Comparison of ENCODE assay signal across 14 cellular contexts in genomic region chr15:70533931-70534742, GRCh38.
DNase-seq lines count a peak whose midpoint lies in the region; ATAC-seq and TF ChIP-seq lines count a peak whose summit lies in the region.
"Had no signal": no experiment of that assay in that cellular context is flagged by ENCODE, and none has a peak within 500 bp of the region (broad histone marks: within the 10 kb centered on the region; RNA-seq: fewer than 3 reads in every experiment).

No MANE protein-coding gene starts in this region.

- H3K4me1 ChIP-seq in CD4-positive, CD25-positive, alpha-beta regulatory T cell (ENCODE audit: control insufficient read depth, insufficient read depth, low read length, poor library complexity, severe bottlenecking), result peaks cover 37% of the 10 kb centered on the region
- H3K4me1 ChIP-seq in heart right ventricle, result peaks cover 0 to 23% (median 0%) of the 10 kb centered on the region in 9 donors

- H3K4me3 ChIP-seq in CD4-positive, CD25-positive, alpha-beta regulatory T cell (ENCODE audit: low read depth, low read length), result peak overlapping the region; percentile 54
- peak overlapping the region in 1 of 10 donors; percentile 27 for H3K4me3 ChIP-seq in heart right ventricle
- H3K4me3 ChIP-seq: MG63, PC-9, thoracic aorta had no signal

- H3K4me3 Mint-ChIP-seq in CD4-positive, CD25-positive, alpha-beta regulatory T cell, result peak overlapping the region; percentile 84 to 88 (median 86)
- peak overlapping the region; percentile 80 for H3K4me3 Mint-ChIP-seq in activated CD8-positive, alpha-beta T cell treated with anti-CD3 and anti-CD28 coated beads, Interleukin-2, amount 10 ng/mL, durations not matched to agents 7 days and 5 days
- H3K4me3 Mint-ChIP-seq in memory B cell, result peak overlapping the region; percentile 58

- POLR2A ChIA-PET in activated CD8-positive, alpha-beta T cell treated with anti-CD3 and anti-CD28 coated beads, Interleukin-2, amount 10 ng/mL, durations not matched to agents 7 days and 5 days (lab: Charles Lee), result interaction anchor here (0.7 to 1.6 kb wide), 6 partner anchors 8 to 435 kb away, joined by 3 to 5 read pairs (median 4); no protein-coding TSS in a partner anchor

- TF ChIP-seq CTCF in heart right ventricle (IDR thresholded peaks at IDR 0.05), result no peak

- peak overlapping the region; percentile 85 to 87 (median 87) for H3K27ac Mint-ChIP-seq in CD4-positive, CD25-positive, alpha-beta regulatory T cell
- peak overlapping the region; percentile 96 for H3K27ac Mint-ChIP-seq in activated CD8-positive, alpha-beta T cell treated with anti-CD3 and anti-CD28 coated beads, Interleukin-2, amount 10 ng/mL, durations not matched to agents 7 days and 5 days
- H3K27ac Mint-ChIP-seq in memory B cell, result no peak overlapping the region

- H3K27me3 Mint-ChIP-seq in CD4-positive, CD25-positive, alpha-beta regulatory T cell, result peaks cover 10% of the 10 kb centered on the region
- H3K27me3 Mint-ChIP-seq in activated CD8-positive, alpha-beta T cell treated with anti-CD3 and anti-CD28 coated beads, Interleukin-2, amount 10 ng/mL, durations not matched to agents 7 days and 5 days (ENCODE audit: low read depth), result peaks cover 5% of the 10 kb centered on the region
- H3K27me3 Mint-ChIP-seq in memory B cell, result peaks cover 18% of the 10 kb centered on the region

- H3K36me3 ChIP-seq in CD4-positive, CD25-positive, alpha-beta regulatory T cell (ENCODE audit: control insufficient read depth, insufficient read depth, low read length), result no peaks in the 10 kb centered on the region
- H3K36me3 ChIP-seq in heart right ventricle, result no peaks in the 10 kb centered on the region
- H3K36me3 ChIP-seq: MG63, thoracic aorta had no signal

- no peak overlapping the region for H3K27ac ChIP-seq in CD4-positive, CD25-positive, alpha-beta regulatory T cell (ENCODE audit: insufficient read depth, low read length, poor library complexity, severe bottlenecking)
- H3K27ac ChIP-seq in heart right ventricle, result peak overlapping the region in 1 of 10 donors; percentile 46
- H3K27ac ChIP-seq: epithelial cell of prostate, PC-9, thoracic aorta had no signal

- DNase-seq in CD4-positive, CD25-positive, alpha-beta regulatory T cell, result no peak
- DNase-seq in GM04503 (ENCODE audit: low read depth), result peak; percentile 18
- no peak for DNase-seq in activated CD8-positive, alpha-beta T cell treated with anti-CD3 and anti-CD28 coated beads, Interleukin-2, amount 10 ng/mL, durations not matched to agents 7 days and 5 days
- DNase-seq in memory B cell (ENCODE audit: low spot score in 2 of 2), result no peak
- DNase-seq in heart right ventricle, result no peak
- DNase-seq: GOT3, hippocampal formation, MG63, PC-9, T-helper 9 cell had no signal

- WGBS in heart right ventricle, 2 donors, result 50 to 53% methylated on average over 4 of the region's 4 CpGs

- no peaks in the 10 kb centered on the region for H3K36me3 Mint-ChIP-seq in CD4-positive, CD25-positive, alpha-beta regulatory T cell
- H3K36me3 Mint-ChIP-seq in activated CD8-positive, alpha-beta T cell treated with anti-CD3 and anti-CD28 coated beads, Interleukin-2, amount 10 ng/mL, durations not matched to agents 7 days and 5 days (ENCODE audit: low read depth), result no peaks in the 10 kb centered on the region
- peaks cover 3% of the 10 kb centered on the region for H3K36me3 Mint-ChIP-seq in memory B cell

- no peak for ATAC-seq in CD4-positive, CD25-positive, alpha-beta regulatory T cell (ENCODE audit: low read depth in 2 of 2)
- ATAC-seq in activated CD8-positive, alpha-beta T cell treated with anti-CD3 and anti-CD28 coated beads, Interleukin-2, amount 10 ng/mL, durations not matched to agents 7 days and 5 days, result no peak
- no peak for ATAC-seq in memory B cell (ENCODE audit: low read depth)
- ATAC-seq in heart right ventricle, result no peak
- no peak for ATAC-seq in GM21723 (IDR thresholded peaks at IDR 0.05; ENCODE audit: unreplicated experiment)
- ATAC-seq in HG02852 (IDR thresholded peaks at IDR 0.05; ENCODE audit: unreplicated experiment), result no peak

- peaks cover 11 to 78% (median 42%) of the 10 kb centered on the region in 4 donors for H3K4me1 Mint-ChIP-seq in CD4-positive, CD25-positive, alpha-beta regulatory T cell
- peaks cover 58% of the 10 kb centered on the region for H3K4me1 Mint-ChIP-seq in activated CD8-positive, alpha-beta T cell treated with anti-CD3 and anti-CD28 coated beads, Interleukin-2, amount 10 ng/mL, durations not matched to agents 7 days and 5 days (ENCODE audit: low read depth)
- peaks cover 25% of the 10 kb centered on the region for H3K4me1 Mint-ChIP-seq in memory B cell

- intact Hi-C loops in heart right ventricle (cut with DNase I), result no loop called here

- no peaks in the 10 kb centered on the region for H3K27me3 ChIP-seq in CD4-positive, CD25-positive, alpha-beta regulatory T cell (ENCODE audit: control insufficient read depth, insufficient read depth, low read length)
- peaks cover 0 to 30% (median 6%) of the 10 kb centered on the region in 7 donors for H3K27me3 ChIP-seq in heart right ventricle
- H3K27me3 ChIP-seq: MG63 had no signal

- CTCF ChIA-PET in activated CD8-positive, alpha-beta T cell treated with anti-CD3 and anti-CD28 coated beads, Interleukin-2, amount 10 ng/mL, durations not matched to agents 7 days and 5 days (lab: Charles Lee), result interaction anchor here (1.3 to 2.9 kb wide), 11 partner anchors 12 to 435 kb away, joined by 3 to 13 read pairs (median 6); no protein-coding TSS in a partner anchor

- peaks cover 0 to 4% (median 0%) of the 10 kb centered on the region in 7 donors for H3K9me3 Mint-ChIP-seq in CD4-positive, CD25-positive, alpha-beta regulatory T cell
- H3K9me3 Mint-ChIP-seq in activated CD8-positive, alpha-beta T cell treated with anti-CD3 and anti-CD28 coated beads, Interleukin-2, amount 10 ng/mL, durations not matched to agents 7 days and 5 days (ENCODE audit: insufficient read depth), result no peaks in the 10 kb centered on the region
- H3K9me3 Mint-ChIP-seq in memory B cell, result no peaks in the 10 kb centered on the region

- no peaks in the 10 kb centered on the region for H3K9me3 ChIP-seq in CD4-positive, CD25-positive, alpha-beta regulatory T cell (ENCODE audit: control insufficient read depth in 2 of 2, low read length in 2 of 2)
- no peaks in the 10 kb centered on the region for H3K9me3 ChIP-seq in heart right ventricle
- H3K9me3 ChIP-seq: thoracic aorta had no signal
